Comparison of ENCODE assay signal across 8 cellular contexts in genomic region chr9:34986541-34987047, GRCh38. TPM values are rescaled to one million over a fixed set of nuclear protein-coding genes. Genes with fewer than 3 reads are reported as not detected.
DNase-seq lines count a peak whose midpoint lies in the region; ATAC-seq and TF ChIP-seq lines count a peak whose summit lies in the region.

No MANE protein-coding gene starts in this region.

- H3K9me3 ChIP-seq in upper lobe of right lung (no peaks in the 10 kb centered on the region), uterus (no peaks in the 10 kb centered on the region)

- no peaks in the 10 kb centered on the region for H3K27me3 Mint-ChIP-seq in activated T-cell treated with anti-CD3 and anti-CD28 coated beads, Interleukin-2, amount 50 U/mL, for 24 hours

- intact Hi-C loops in upper lobe of right lung (cut with DNase I), result no loop called here
- intact Hi-C loops in uterus (cut with DNase I; ENCODE audit: low total_unique reads), result loop anchor here (10.0 kb wide), 1 partner anchor 88 kb away; the partner anchor contains the start of genes FANCG and VCP

- H3K4me3 Mint-ChIP-seq in activated T-cell treated with anti-CD3 and anti-CD28 coated beads, Interleukin-2, amount 50 U/mL, for 24 hours, result no peak overlapping the region

- H3K4me1 ChIP-seq in upper lobe of right lung, result peaks cover 14% of the 10 kb centered on the region
- peaks cover under 1 to 13% of the 10 kb centered on the region in 2 donors for H3K4me1 ChIP-seq in uterus

- no peak for TF ChIP-seq POLR2A in uterus (IDR thresholded peaks at IDR 0.05)

- H3K27ac ChIP-seq in upper lobe of right lung (no peak overlapping the region), uterus (no peak overlapping the region)

- no peak for TF ChIP-seq CTCF in upper lobe of right lung (IDR thresholded peaks at IDR 0.05)
- TF ChIP-seq CTCF in uterus (IDR thresholded peaks at IDR 0.05), result no peak

- H3K36me3 ChIP-seq in upper lobe of right lung, result no peaks in the 10 kb centered on the region
- H3K36me3 ChIP-seq in uterus, result no peaks in the 10 kb centered on the region

- ATAC-seq in upper lobe of right lung, result peak; percentile 1

- no peaks in the 10 kb centered on the region for H3K36me3 Mint-ChIP-seq in activated T-cell treated with anti-CD3 and anti-CD28 coated beads, Interleukin-2, amount 50 U/mL, for 24 hours (ENCODE audit: low read depth)

- H3K4me3 ChIP-seq in upper lobe of right lung (no peak overlapping the region), uterus (no peak overlapping the region)

- H3K4me1 Mint-ChIP-seq in activated T-cell treated with anti-CD3 and anti-CD28 coated beads, Interleukin-2, amount 50 U/mL, for 24 hours (ENCODE audit: low read depth), result peaks cover 78% of the 10 kb centered on the region

- H3K27me3 ChIP-seq in upper lobe of right lung (no peaks in the 10 kb centered on the region), uterus (no peaks in the 10 kb centered on the region)

- DNase-seq in DMS79 (lab: John Stamatoyannopoulos, UW) (peak; percentile 70), NCI-H2029 treated with DMSO at 0.1 percent for 48 hours (lab: John Stamatoyannopoulos, UW) (peak; percentile 9), hypothalamus (lab: John Stamatoyannopoulos, UW) (peak in 41 of 51 donors; percentile 11 to 86 (median 56)), upper lobe of right lung (no peak), uterus (no peak), SHP77 treated with DMSO at 0.1 percent for 48 hours (lab: John Stamatoyannopoulos, UW) (no peak), OCI-M2 (lab: John Stamatoyannopoulos, UW; ENCODE audit: unreplicated experiment) (no peak)
- peak; percentile 64 for DNase-seq in activated T-cell treated with anti-CD3 and anti-CD28 coated beads, Interleukin-2, amount 50 U/mL, for 24 hours

- no peaks in the 10 kb centered on the region for H3K9me3 Mint-ChIP-seq in activated T-cell treated with anti-CD3 and anti-CD28 coated beads, Interleukin-2, amount 50 U/mL, for 24 hours

- peak overlapping the region; percentile 34 for H3K27ac Mint-ChIP-seq in activated T-cell treated with anti-CD3 and anti-CD28 coated beads, Interleukin-2, amount 50 U/mL, for 24 hours

RNA-seq across cellular contexts. Expression of gene DNAJB5, which starts 3.0 kb away (rescaled TPM):
- total RNA-seq in upper lobe of right lung (8.3 TPM), uterus (10 to 100 TPM in 3 of 4 donors, 1 to 10 TPM in 1; 9.7 to 45.0 (median 25.1) TPM)

RNA-seq across cellular contexts. Expression of gene PHF24, which starts 28.5 kb away (rescaled TPM):
- total RNA-seq in upper lobe of right lung, result 0.23 TPM
- 1 to 10 TPM in 1 of 4 donors, under 1 TPM in 3; under 0.01 to 1.5 (median 0.81) TPM for total RNA-seq in uterus

Comparison
In these comparisons a context has a peak if more than half of its experiments do, and no peak if none do; other contexts are left out.
1. DNase-seq: peak in DMS79 (single experiment), NCI-H2029 treated with DMSO at 0.1 percent for 48 hours (single experiment), activated T-cell treated with anti-CD3 and anti-CD28 coated beads, Interleukin-2, amount 50 U/mL, for 24 hours (single experiment) and hypothalamus (41 of 51); none in upper lobe of right lung (single experiment), uterus (0 of 2), SHP77 treated with DMSO at 0.1 percent for 48 hours (single experiment) and OCI-M2 (single experiment).